In genomic region chr11:8654503-8654902, GRCh38 we compare ENCODE assay signal across 27 cellular contexts.
"Had no signal": no experiment of that assay in that cellular context is flagged by ENCODE, and none has a peak within 500 bp of the region (broad histone marks: within the 10 kb centered on the region; RNA-seq: fewer than 3 reads in every experiment).

No MANE protein-coding gene starts in this region.

- H3K27ac Mint-ChIP-seq: activated naive CD4-positive, alpha-beta T cell treated with anti-CD3 and anti-CD28 coated beads, Interleukin-2, amount 10 ng/mL, durations not matched to agents 7 days and 5 days; natural killer cell; neural progenitor cell; T-cell had no signal

- H3K9me3 ChIP-seq: esophagus squamous epithelium, gastrocnemius medialis, left ventricle myocardium inferior, psoas muscle, suprapubic skin, tibial artery, upper lobe of right lung had no signal

- H3K4me1 Mint-ChIP-seq: central memory CD8-positive, alpha-beta T cell; T-cell had no signal

- H3K9me3 Mint-ChIP-seq: activated naive CD4-positive, alpha-beta T cell treated with anti-CD3 and anti-CD28 coated beads, Interleukin-2, amount 10 ng/mL, durations not matched to agents 7 days and 5 days; central memory CD8-positive, alpha-beta T cell; natural killer cell; neural progenitor cell; T-cell had no signal

- H2AFZ ChIP-seq: hepatocyte, neural progenitor cell, parathyroid adenoma had no signal

- H3K27me3 ChIP-seq: esophagus squamous epithelium, gastrocnemius medialis, hepatocyte, neural progenitor cell, suprapubic skin, tibial artery, upper lobe of right lung had no signal

- H3K4me2 ChIP-seq: hepatocyte, neural progenitor cell, smooth muscle cell had no signal

- H3K4me3 ChIP-seq: esophagus squamous epithelium, gastrocnemius medialis, hepatocyte, left ventricle myocardium inferior, lung, neural progenitor cell, psoas muscle, smooth muscle cell, suprapubic skin, tibial artery, upper lobe of right lung had no signal

- H3K27ac ChIP-seq: esophagus squamous epithelium, gastrocnemius medialis, hepatocyte, left ventricle myocardium inferior, neural progenitor cell, parathyroid adenoma, psoas muscle, suprapubic skin, tibial artery, upper lobe of right lung, VCaP had no signal

- H3K36me3 Mint-ChIP-seq: natural killer cell, neural progenitor cell had no signal

- H3K4me3 Mint-ChIP-seq: activated naive CD4-positive, alpha-beta T cell treated with anti-CD3 and anti-CD28 coated beads, Interleukin-2, amount 10 ng/mL, durations not matched to agents 7 days and 5 days; central memory CD8-positive, alpha-beta T cell; natural killer cell; neural progenitor cell; T-cell had no signal

- H3K9ac ChIP-seq: neural progenitor cell, parathyroid adenoma had no signal

- H3K36me3 ChIP-seq: neural progenitor cell, upper lobe of right lung had no signal

- H3K27me3 Mint-ChIP-seq: activated naive CD4-positive, alpha-beta T cell treated with anti-CD3 and anti-CD28 coated beads, Interleukin-2, amount 10 ng/mL, durations not matched to agents 7 days and 5 days; central memory CD8-positive, alpha-beta T cell; T-cell had no signal

- H3K4me1 ChIP-seq: left ventricle myocardium inferior, parathyroid adenoma, psoas muscle, suprapubic skin, upper lobe of right lung had no signal

- ATAC-seq: gastrocnemius medialis, natural killer cell, psoas muscle, T-cell, upper lobe of right lung had no signal

- DNase-seq: activated CD4-positive, alpha-beta T cell treated with anti-CD3 and anti-CD28 coated beads for 4 hours; activated effector memory CD4-positive, alpha-beta T cell treated with anti-CD3 and anti-CD28 coated beads, Interleukin-2, amount 50 U/mL, for 16 hours; activated naive CD4-positive, alpha-beta T cell treated with anti-CD3 and anti-CD28 coated beads, Interleukin-2, amount 10 ng/mL, durations not matched to agents 7 days and 5 days; activated T-cell treated with anti-CD3 and anti-CD28 coated beads, Interleukin-2, amount 50 U/mL, for 48 hours; amygdala; dermis blood vessel endothelial cell; effector CD4-positive, alpha-beta T cell; esophagus squamous epithelium; gastrocnemius medialis; islet precursor cell; left ventricle myocardium inferior; natural killer cell; occipital lobe; psoas muscle; stimulated activated CD4-positive, alpha-beta T cell treated with anti-CD3 and anti-CD28 coated beads, Interleukin-2, amount 100 ng/mL, for 24 hours; stimulated activated naive CD4-positive, alpha-beta T cell; T-cell; tibial artery; upper lobe of right lung had no signal
